ENCODE assay signal across 17 cellular contexts in the genomic region with DNA sequence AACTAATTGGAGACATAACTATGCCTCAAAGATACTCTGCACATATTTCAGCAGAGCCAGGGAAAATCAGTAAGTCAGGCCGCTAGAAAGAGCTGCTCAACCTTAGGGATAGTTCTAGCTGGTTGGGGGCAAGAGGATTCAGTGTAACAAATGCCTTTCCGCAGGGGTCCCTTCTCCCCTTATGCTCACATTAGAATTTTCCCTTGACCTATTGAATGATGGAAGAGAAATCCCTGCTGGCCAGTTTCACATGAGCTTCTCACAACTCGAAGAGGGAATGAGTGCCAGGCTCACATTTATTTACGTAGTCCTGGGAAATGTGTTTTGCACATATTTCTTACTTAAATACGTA.
DNase-seq lines count a peak whose midpoint lies in the region; FAIRE-seq and TF ChIP-seq lines count a peak whose summit lies in the region.
"Had no signal": no experiment of that assay in that cellular context is flagged by ENCODE, and none has a peak within 500 bp of the region (broad histone marks: within the 10 kb centered on the region; RNA-seq: fewer than 3 reads in every experiment).

No MANE protein-coding gene starts in this region.

- H3K4me3 Mint-ChIP-seq in activated T-helper 2 cell treated with anti-CD3 and anti-CD28 coated beads, Interferon-gamma antibody, Interleukin-2, Interleukin-4, amounts not matched to agents 10 μg/mL and 5 μg/mL and 100 μg/mL, durations not matched to agents 14 hours and 24 hours and 36 hours (ENCODE audit: low read depth): no peak overlapping the region
- H3K4me3 Mint-ChIP-seq: CD4-positive, CD25-positive, alpha-beta regulatory T cell had no signal

- peak overlapping the region; percentile 64 for H2BK120ac ChIP-seq in H1 (replicated peaks; ENCODE audit: low read depth, low read length)
- no peak overlapping the region for H2BK120ac ChIP-seq in mesendoderm (ENCODE audit: low read depth, low read length)

- H3K56ac ChIP-seq in H1 (replicated peaks; ENCODE audit: insufficient read length, low read depth, low read length) (no peak overlapping the region), mesendoderm (ENCODE audit: low read length) (no peak overlapping the region)

- TF ChIP-seq CTCF in H1 (IDR thresholded peaks at IDR 0.05; ENCODE audit: control extremely low read depth in 1 of 3, insufficient read depth in 1 of 3, low read depth in 1 of 3, low read length in 3 of 3) (no peak), smooth muscle cell (IDR thresholded peaks at IDR 0.05; ENCODE audit: borderline replicate concordance, insufficient read depth, poor library complexity, severe bottlenecking) (no peak)

- no peaks in the 10 kb centered on the region for H3K36me3 Mint-ChIP-seq in activated T-helper 2 cell treated with anti-CD3 and anti-CD28 coated beads, Interferon-gamma antibody, Interleukin-2, Interleukin-4, amounts not matched to agents 10 μg/mL and 5 μg/mL and 100 μg/mL, durations not matched to agents 14 hours and 24 hours and 36 hours (ENCODE audit: low read depth)
- H3K36me3 Mint-ChIP-seq: CD4-positive, CD25-positive, alpha-beta regulatory T cell had no signal

- DNase-seq in H1 (ENCODE audit: low read depth in 1 of 2, low spot score in 2 of 2) (no peak), mesendoderm (no peak), smooth muscle cell (lab: John Stamatoyannopoulos, UW; ENCODE audit: unreplicated experiment) (no peak), occipital lobe (lab: John Stamatoyannopoulos, UW) (no peak), AG08395 (ENCODE audit: low spot score) (no peak)
- no peak for DNase-seq in activated T-helper 2 cell treated with anti-CD3 and anti-CD28 coated beads, Interferon-gamma antibody, Interleukin-2, Interleukin-4, amounts not matched to agents 10 μg/mL and 5 μg/mL and 100 μg/mL, durations not matched to agents 14 hours and 24 hours and 36 hours (ENCODE audit: low spot score)
- DNase-seq: CD4-positive, CD25-positive, alpha-beta regulatory T cell; DMS79; MG63; NCI-H1417 treated with DMSO at 0.1 percent for 48 hours; NCI-H187; NCI-H446; NCI-H526 treated with DMSO at 0.1 percent for 48 hours; PC-3; SHP77 had no signal

- no peak for TF ChIP-seq RAD21 in H1 (IDR thresholded peaks at IDR 0.05 in 1 of 2, conservative IDR thresholded peaks at IDR 0.05 in 1 of 2; ENCODE audit: low read depth in 2 of 2, low read length in 2 of 2)

- no peak overlapping the region for H2BK20ac ChIP-seq in H1 (ENCODE audit: low read length)

- H3K27me3 Mint-ChIP-seq in activated T-helper 2 cell treated with anti-CD3 and anti-CD28 coated beads, Interferon-gamma antibody, Interleukin-2, Interleukin-4, amounts not matched to agents 10 μg/mL and 5 μg/mL and 100 μg/mL, durations not matched to agents 14 hours and 24 hours and 36 hours (ENCODE audit: low read depth): peaks cover 2% of the 10 kb centered on the region
- H3K27me3 Mint-ChIP-seq: CD4-positive, CD25-positive, alpha-beta regulatory T cell had no signal

- H2AK5ac ChIP-seq in H1 (ENCODE audit: low read depth, low read length) (no peak overlapping the region), mesendoderm (ENCODE audit: low read length) (no peak overlapping the region)

- H4K5ac ChIP-seq in H1 (ENCODE audit: insufficient read length, low read depth, low read length) (peak overlapping the region; percentile 4), mesendoderm (ENCODE audit: low read length) (no peak overlapping the region)

- H2AFZ ChIP-seq in H1 (ENCODE audit: low read length): no peak overlapping the region; the same call in 1 of the 2 replicates
- H2AFZ ChIP-seq in smooth muscle cell (ENCODE audit: low read depth): peak overlapping the region; percentile 72

- no peaks in the 10 kb centered on the region for H3F3A ChIP-seq in smooth muscle cell (ENCODE audit: low read depth)

- H3K14ac ChIP-seq in H1 (ENCODE audit: insufficient read length): no peak overlapping the region

- no peak for TF ChIP-seq POLR2A in H1 (IDR thresholded peaks at IDR 0.05; ENCODE audit: control extremely low read depth in 1 of 2, low read depth in 2 of 2, low read length in 2 of 2)

- 40% methylated on average over 2 of the region's 5 CpGs for WGBS in HUES64
- WGBS in H1 (ENCODE audit: extremely low coverage in 1 of 2, insufficient coverage in 1 of 2, insufficient read length in 1 of 2, insufficient replicate concordance in 2 of 2, low coverage in 1 of 2, low lambda C conversion rate in 2 of 2, missing lambda C conversion rate in 1 of 2), 2 experiments: 46% methylated on average over 4 of the region's 5 CpGs; no CpG with 5 or more reads in 1 of the 2 experiments
- no CpG with 5 or more reads among the region's 5 CpGs for WGBS in mesendoderm (ENCODE audit: extremely low coverage, insufficient coverage, low lambda C conversion rate)
- WGBS in smooth muscle cell (ENCODE audit: low lambda C conversion rate): 79% methylated on average over 5 of the region's 5 CpGs

- H3K4ac ChIP-seq in H1 (replicated peaks; ENCODE audit: insufficient read length, low read depth, low read length): no peak overlapping the region
- no peak overlapping the region for H3K4ac ChIP-seq in mesendoderm (ENCODE audit: low read depth, low read length)

- 0 out of 2 replicates have a peak overlapping the region, but pooled peaks have one; percentile 75 for H2BK12ac ChIP-seq in H1 (ENCODE audit: low read depth, low read length)

- peaks cover 11% of the 10 kb centered on the region for H3K4me1 Mint-ChIP-seq in activated T-helper 2 cell treated with anti-CD3 and anti-CD28 coated beads, Interferon-gamma antibody, Interleukin-2, Interleukin-4, amounts not matched to agents 10 μg/mL and 5 μg/mL and 100 μg/mL, durations not matched to agents 14 hours and 24 hours and 36 hours (ENCODE audit: low read depth)
- H3K4me1 Mint-ChIP-seq: CD4-positive, CD25-positive, alpha-beta regulatory T cell had no signal

- intact Hi-C loops in activated T-helper 2 cell treated with anti-CD3 and anti-CD28 coated beads, Interferon-gamma antibody, Interleukin-2, Interleukin-4, amounts not matched to agents 10 μg/mL and 5 μg/mL and 100 μg/mL, durations not matched to agents 14 hours and 24 hours and 36 hours (cut with micrococcal nuclease): loop anchor here (10.0 kb wide), 1 partner anchor 66 kb away; the partner anchor contains the start of gene USP9X

- H3K27me3 ChIP-seq in HUES64 (ENCODE audit: insufficient read depth, low read length): no peaks in the 10 kb centered on the region
- H3K27me3 ChIP-seq in H1 (replicated peaks in 1 of 4; ENCODE audit: control insufficient read depth in 3 of 4, extremely low read depth in 1 of 4, insufficient read depth in 3 of 4, low read length in 3 of 4): no peaks in the 10 kb centered on the region
- H3K27me3 ChIP-seq in mesendoderm (ENCODE audit: insufficient read depth, low read length, poor library complexity): no peaks in the 10 kb centered on the region
- no peaks in the 10 kb centered on the region for H3K27me3 ChIP-seq in smooth muscle cell (ENCODE audit: low read depth)
- H3K27me3 ChIP-seq: MG63 had no signal

- H2BK15ac ChIP-seq in H1 (ENCODE audit: low read length) (no peak overlapping the region), mesendoderm (replicated peaks; ENCODE audit: low read depth) (no peak overlapping the region)

- peaks cover 4% of the 10 kb centered on the region for H3K9me3 Mint-ChIP-seq in activated T-helper 2 cell treated with anti-CD3 and anti-CD28 coated beads, Interferon-gamma antibody, Interleukin-2, Interleukin-4, amounts not matched to agents 10 μg/mL and 5 μg/mL and 100 μg/mL, durations not matched to agents 14 hours and 24 hours and 36 hours

- H3K79me2 ChIP-seq in H1 (ENCODE audit: control insufficient read depth in 1 of 2, insufficient read depth in 2 of 2, low read length in 2 of 2) (no peaks in the 10 kb centered on the region; a peak in 1 of 4 replicates), mesendoderm (ENCODE audit: control insufficient read depth, insufficient read depth, low read length) (no peaks in the 10 kb centered on the region), smooth muscle cell (ENCODE audit: low read depth) (no peaks in the 10 kb centered on the region)

- H3K27ac ChIP-seq in HUES64 (ENCODE audit: low read depth, low read length) (peak overlapping the region; percentile 45; the same call in 1 of the 2 replicates), H1 (ENCODE audit: low read depth, low read length) (no peak overlapping the region), mesendoderm (ENCODE audit: low read depth, low read length) (no peak overlapping the region), smooth muscle cell (ENCODE audit: low read depth) (no peak overlapping the region)

- H3K23ac ChIP-seq in H1 (ENCODE audit: insufficient read length): no peak overlapping the region
- no peak overlapping the region for H3K23ac ChIP-seq in mesendoderm (ENCODE audit: low read length)

- H3K4me3 ChIP-seq in HUES64 (ENCODE audit: low read length) (no peak overlapping the region), H1 (ENCODE audit: extremely low read depth in 1 of 4, insufficient read depth in 2 of 4, low read depth in 3 of 4, low read length in 4 of 4) (no peak overlapping the region), mesendoderm (ENCODE audit: low read length) (no peak overlapping the region), smooth muscle cell (no peak overlapping the region)
- H3K4me3 ChIP-seq: A549, MG63 had no signal

- H2BK5ac ChIP-seq in H1 (ENCODE audit: low read depth, low read length): peak overlapping the region; percentile 35; the same call in 1 of the 2 replicates
- H2BK5ac ChIP-seq in mesendoderm (ENCODE audit: low read length): no peak overlapping the region

- no peak for TF ChIP-seq EP300 in H1 (IDR thresholded peaks at IDR 0.05; ENCODE audit: borderline replicate concordance in 1 of 2, low read depth in 2 of 2, low read length in 2 of 2)

- POLR2A ChIA-PET in H1 (lab: Charles Lee; ENCODE audit: partially characterized antibody): no interaction called here

- CTCF ChIA-PET in H1 (lab: Charles Lee; ENCODE audit: partially characterized antibody): interaction anchor here (0.6 kb wide), 1 partner anchor 24 kb away, joined by 4 read pairs; no protein-coding TSS in a partner anchor

- H3K23me2 ChIP-seq in H1 (ENCODE audit: low read depth, low read length): no peaks in the 10 kb centered on the region

- H3K18ac ChIP-seq in H1 (ENCODE audit: extremely low read depth, low read length): no peak overlapping the region; the same call in 1 of the 2 replicates
- peak overlapping the region; percentile 60 for H3K18ac ChIP-seq in mesendoderm (ENCODE audit: low read length)

- H3K36me3 ChIP-seq in HUES64 (ENCODE audit: insufficient read depth, low read length) (no peaks in the 10 kb centered on the region), H1 (ENCODE audit: control insufficient read depth in 2 of 4, insufficient read depth in 4 of 4, low read length in 3 of 4) (no peaks in the 10 kb centered on the region; a peak in 1 of 8 replicates), mesendoderm (ENCODE audit: control insufficient read depth, insufficient read depth, low read length) (no peaks in the 10 kb centered on the region), smooth muscle cell (ENCODE audit: low read depth) (no peaks in the 10 kb centered on the region)
- H3K36me3 ChIP-seq: MG63 had no signal

- FAIRE-seq in H1 (lab: Jason Lieb, UNC): peak; percentile 36
- FAIRE-seq: A549 had no signal

- H4K8ac ChIP-seq in H1 (ENCODE audit: extremely low read depth, insufficient read depth, low read length): no peak overlapping the region
- no peak overlapping the region for H4K8ac ChIP-seq in mesendoderm (ENCODE audit: low read depth, low read length)

- H4K91ac ChIP-seq in H1 (replicated peaks; ENCODE audit: insufficient read length, low read length): peak overlapping the region; percentile 7

- H3K9me3 ChIP-seq in HUES64 (ENCODE audit: insufficient read depth, low read depth, low read length) (no peaks in the 10 kb centered on the region), H1 (ENCODE audit: insufficient read depth in 2 of 2, low read depth in 1 of 2, low read length in 1 of 2) (no peaks in the 10 kb centered on the region), smooth muscle cell (replicated peaks; ENCODE audit: low read depth) (no peaks in the 10 kb centered on the region)
- H3K9me3 ChIP-seq: A549, MG63 had no signal

- H3K9ac ChIP-seq in HUES64 (ENCODE audit: low read depth, low read length): no peak overlapping the region
- H3K9ac ChIP-seq in H1 (replicated peaks in 1 of 4; ENCODE audit: extremely low read depth in 1 of 4, low read depth in 3 of 4, low read length in 3 of 4): no peak overlapping the region
- no peak overlapping the region for H3K9ac ChIP-seq in mesendoderm (ENCODE audit: low read length)
- no peak overlapping the region for H3K9ac ChIP-seq in smooth muscle cell (ENCODE audit: low read depth)

- H4K20me1 ChIP-seq in H1 (replicated peaks in 1 of 2; ENCODE audit: control insufficient read depth in 1 of 2, insufficient read depth in 2 of 2, low read length in 2 of 2) (no peaks in the 10 kb centered on the region), smooth muscle cell (ENCODE audit: low read depth) (no peaks in the 10 kb centered on the region)

- H3K4me2 ChIP-seq in H1 (ENCODE audit: insufficient read depth in 1 of 2, low read depth in 2 of 2, low read length in 2 of 2) (no peak overlapping the region; a peak in 1 of 4 replicates), mesendoderm (ENCODE audit: low read length) (no peak overlapping the region), smooth muscle cell (no peak overlapping the region)
- H3K4me2 ChIP-seq: A549 had no signal

- peaks cover 6% of the 10 kb centered on the region; the same call in 1 of the 2 replicates for H3K4me1 ChIP-seq in HUES64 (ENCODE audit: insufficient read depth, low read length)
- 0 out of 7 replicates have a peak, but pooled peaks cover 0 to 2% (median 0%) of the 10 kb centered on the region in 4 experiments for H3K4me1 ChIP-seq in H1 (replicated peaks in 1 of 4; ENCODE audit: control insufficient read depth in 3 of 4, insufficient read depth in 4 of 4, low read length in 3 of 4)
- H3K4me1 ChIP-seq in mesendoderm (ENCODE audit: control insufficient read depth, low read depth, low read length): no peaks in the 10 kb centered on the region
- no peaks in the 10 kb centered on the region for H3K4me1 ChIP-seq in smooth muscle cell (ENCODE audit: low read depth)

- no peak overlapping the region for H3K27ac Mint-ChIP-seq in activated T-helper 2 cell treated with anti-CD3 and anti-CD28 coated beads, Interferon-gamma antibody, Interleukin-2, Interleukin-4, amounts not matched to agents 10 μg/mL and 5 μg/mL and 100 μg/mL, durations not matched to agents 14 hours and 24 hours and 36 hours
- H3K27ac Mint-ChIP-seq: CD4-positive, CD25-positive, alpha-beta regulatory T cell had no signal

- no peaks in the 10 kb centered on the region for H3K79me1 ChIP-seq in H1 (ENCODE audit: low read depth, low read length)
- no peaks in the 10 kb centered on the region for H3K79me1 ChIP-seq in mesendoderm (ENCODE audit: low read length)
